ENCODE assay signal across 13 cellular contexts in genomic region chr2:24354899-24355298, GRCh38. TPM values are rescaled to one million over a fixed set of nuclear protein-coding genes. Genes with fewer than 3 reads are reported as not detected.
DNase-seq lines count a peak whose midpoint lies in the region; ATAC-seq and TF ChIP-seq lines count a peak whose summit lies in the region.
"Had no signal": no experiment of that assay in that cellular context is flagged by ENCODE, and none has a peak within 500 bp of the region (broad histone marks: within the 10 kb centered on the region; RNA-seq: fewer than 3 reads in every experiment).

No MANE protein-coding gene starts in this region.

- peak overlapping the region; percentile 71 to 90 (median 85) for H3K27ac Mint-ChIP-seq in CD14-positive monocyte
- peak overlapping the region; percentile 68 for H3K27ac Mint-ChIP-seq in dendritic cell treated with granulocyte-macrophage colony-stimulating factor and Interleukin-4, amounts not matched to agents 40 ng/mL and 50 ng/mL, for 4 days
- no peak overlapping the region for H3K27ac Mint-ChIP-seq in activated CD4-positive, alpha-beta T cell treated with anti-CD3 and anti-CD28 coated beads, Interleukin-2, amount 10 ng/mL, durations not matched to agents 7 days and 5 days

- ATAC-seq in GM18517 (IDR thresholded peaks at IDR 0.05; ENCODE audit: unreplicated experiment) (peak; percentile 48), GM19455 (IDR thresholded peaks at IDR 0.05; ENCODE audit: unreplicated experiment) (no peak), GM19351 (IDR thresholded peaks at IDR 0.05; ENCODE audit: unreplicated experiment) (no peak)

- H3K4me1 Mint-ChIP-seq in CD14-positive monocyte, result peaks cover 78% of the 10 kb centered on the region
- peaks cover 61% of the 10 kb centered on the region for H3K4me1 Mint-ChIP-seq in dendritic cell treated with granulocyte-macrophage colony-stimulating factor and Interleukin-4, amounts not matched to agents 40 ng/mL and 50 ng/mL, for 4 days (ENCODE audit: low read depth)
- H3K4me1 Mint-ChIP-seq in activated CD4-positive, alpha-beta T cell treated with anti-CD3 and anti-CD28 coated beads, Interleukin-2, amount 10 ng/mL, durations not matched to agents 7 days and 5 days, result peaks cover 45% of the 10 kb centered on the region

- no peaks in the 10 kb centered on the region for H3K27me3 ChIP-seq in dorsolateral prefrontal cortex
- H3K27me3 ChIP-seq: right atrium auricular region, SJSA1 had no signal

- intact Hi-C loops in CD14-positive monocyte (cut with micrococcal nuclease) (no loop called here), dorsolateral prefrontal cortex (cut with DNase I) (no loop called here)
- intact Hi-C loops in dendritic cell treated with granulocyte-macrophage colony-stimulating factor and Interleukin-4, amounts not matched to agents 40 ng/mL and 50 ng/mL, for 4 days (cut with micrococcal nuclease), result no loop called here

- H3K4me3 Mint-ChIP-seq in CD14-positive monocyte, result peak overlapping the region; percentile 55 to 70
- H3K4me3 Mint-ChIP-seq in dendritic cell treated with granulocyte-macrophage colony-stimulating factor and Interleukin-4, amounts not matched to agents 40 ng/mL and 50 ng/mL, for 4 days, result peak overlapping the region; percentile 2
- no peak overlapping the region for H3K4me3 Mint-ChIP-seq in activated CD4-positive, alpha-beta T cell treated with anti-CD3 and anti-CD28 coated beads, Interleukin-2, amount 10 ng/mL, durations not matched to agents 7 days and 5 days

- H3K4me3 ChIP-seq in dorsolateral prefrontal cortex, result no peak overlapping the region
- H3K4me3 ChIP-seq: right atrium auricular region, SJSA1 had no signal

- H3K36me3 Mint-ChIP-seq in CD14-positive monocyte, result peaks cover 3 to 8% of the 10 kb centered on the region in 2 donors
- H3K36me3 Mint-ChIP-seq in dendritic cell treated with granulocyte-macrophage colony-stimulating factor and Interleukin-4, amounts not matched to agents 40 ng/mL and 50 ng/mL, for 4 days (ENCODE audit: low read depth), result peaks cover 15% of the 10 kb centered on the region
- H3K36me3 Mint-ChIP-seq in activated CD4-positive, alpha-beta T cell treated with anti-CD3 and anti-CD28 coated beads, Interleukin-2, amount 10 ng/mL, durations not matched to agents 7 days and 5 days (ENCODE audit: low read depth), result peaks cover 14% of the 10 kb centered on the region

- CTCF ChIA-PET in activated CD4-positive, alpha-beta T cell treated with anti-CD3 and anti-CD28 coated beads, Interleukin-2, amount 10 ng/mL, durations not matched to agents 7 days and 5 days (lab: Charles Lee), result no interaction called here

- no peaks in the 10 kb centered on the region for H3K27me3 Mint-ChIP-seq in CD14-positive monocyte (ENCODE audit: low read depth in 3 of 3)
- H3K27me3 Mint-ChIP-seq in dendritic cell treated with granulocyte-macrophage colony-stimulating factor and Interleukin-4, amounts not matched to agents 40 ng/mL and 50 ng/mL, for 4 days, result no peaks in the 10 kb centered on the region
- no peaks in the 10 kb centered on the region for H3K27me3 Mint-ChIP-seq in activated CD4-positive, alpha-beta T cell treated with anti-CD3 and anti-CD28 coated beads, Interleukin-2, amount 10 ng/mL, durations not matched to agents 7 days and 5 days

- TF ChIP-seq CTCF in CD14-positive monocyte (IDR thresholded peaks at IDR 0.05), result no peak
- no peak for TF ChIP-seq CTCF in dorsolateral prefrontal cortex (IDR thresholded peaks at IDR 0.05 in 54 of 56, conservative IDR thresholded peaks at IDR 0.05 in 2 of 56; ENCODE audit: low read depth in 1 of 56, partially characterized antibody in 56 of 56)

- peak overlapping the region in 5 of 59 donors; percentile 2 to 47 (median 24) for H3K27ac ChIP-seq in dorsolateral prefrontal cortex
- H3K27ac ChIP-seq: SJSA1 had no signal

- peaks cover 0 to 4% (median 0%) of the 10 kb centered on the region in 7 donors for H3K9me3 Mint-ChIP-seq in CD14-positive monocyte
- H3K9me3 Mint-ChIP-seq in dendritic cell treated with granulocyte-macrophage colony-stimulating factor and Interleukin-4, amounts not matched to agents 40 ng/mL and 50 ng/mL, for 4 days, result no peaks in the 10 kb centered on the region
- H3K9me3 Mint-ChIP-seq in activated CD4-positive, alpha-beta T cell treated with anti-CD3 and anti-CD28 coated beads, Interleukin-2, amount 10 ng/mL, durations not matched to agents 7 days and 5 days, result peaks cover 3% of the 10 kb centered on the region

- POLR2A ChIA-PET in activated CD4-positive, alpha-beta T cell treated with anti-CD3 and anti-CD28 coated beads, Interleukin-2, amount 10 ng/mL, durations not matched to agents 7 days and 5 days (lab: Charles Lee), result no interaction called here

- no peak for DNase-seq in CD14-positive monocyte (ENCODE audit: low spot score)
- DNase-seq in NOMO-1 treated with DMSO at 0.1 percent for 48 hours (lab: John Stamatoyannopoulos, UW; ENCODE audit: unreplicated experiment), result peak; percentile 75
- DNase-seq in dorsolateral prefrontal cortex, result no peak
- DNase-seq in activated CD4-positive, alpha-beta T cell treated with anti-CD3 and anti-CD28 coated beads, Interleukin-2, amount 10 ng/mL, durations not matched to agents 7 days and 5 days, result no peak
- DNase-seq: activated gamma-delta T cell, NCI-H1105 treated with DMSO at 0.1 percent for 48 hours, NCI-H510A had no signal

RNA-seq across cellular contexts. Expression of gene ITSN2, which starts 5.4 kb away (rescaled TPM):
- 10 to 100 TPM; 26.0 to 40.4 TPM for polyA plus RNA-seq in CD14-positive monocyte
- total RNA-seq in dorsolateral prefrontal cortex, result 10 to 100 TPM; 46.9 to 77.8 (median 58.7) TPM
- 10 to 100 TPM; 72.8 to 76.6 TPM for total RNA-seq in activated CD4-positive, alpha-beta T cell treated with anti-CD3 and anti-CD28 coated beads, Interleukin-2, amount 10 ng/mL, durations not matched to agents 7 days and 5 days
